ENCODE assay signal across 8 cellular contexts in the genomic region with DNA sequence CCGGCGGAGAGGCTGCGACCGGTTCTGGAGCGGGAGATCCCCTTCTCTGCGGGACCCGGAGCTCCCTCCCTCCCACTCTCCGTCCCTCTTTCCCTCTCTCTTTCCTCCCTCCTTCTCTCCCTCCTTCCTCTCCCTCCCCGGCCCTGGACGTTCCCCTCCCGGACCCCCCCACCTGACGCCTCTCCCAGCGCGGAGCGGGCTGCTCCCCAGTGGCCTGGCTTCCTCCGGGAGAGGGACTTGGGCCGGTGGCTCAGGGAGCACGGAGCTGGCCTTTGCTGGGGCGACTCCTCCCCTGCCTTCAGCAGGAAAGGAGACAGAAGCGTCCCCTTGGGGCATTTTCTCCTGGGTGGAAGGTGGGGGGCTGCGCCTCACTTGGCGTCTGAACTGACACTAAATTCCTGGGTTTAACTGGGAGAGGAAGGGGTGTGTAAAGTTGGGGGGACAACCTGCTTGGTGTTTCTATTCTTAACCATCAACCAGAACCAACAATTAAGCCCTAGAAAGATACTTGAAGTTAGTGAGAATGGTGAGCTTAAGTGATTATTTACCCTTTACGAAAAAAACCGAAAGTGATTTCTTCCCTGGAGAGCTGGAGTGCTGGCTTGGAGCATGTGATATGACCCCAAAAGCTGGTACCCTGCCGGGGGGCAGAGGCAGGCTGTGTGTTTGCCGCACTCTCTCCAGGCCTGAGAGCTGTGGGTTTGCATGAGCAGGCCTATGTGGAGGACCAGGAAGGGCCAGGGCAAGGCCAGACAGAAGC. TPM values are rescaled to one million over a fixed set of nuclear protein-coding genes. Genes with fewer than 3 reads are reported as not detected.
DNase-seq lines count a peak whose midpoint lies in the region; ATAC-seq and TF ChIP-seq lines count a peak whose summit lies in the region.

No MANE protein-coding gene starts in this region.

- POLR2A ChIA-PET in activated CD8-positive, alpha-beta T cell treated with anti-CD3 and anti-CD28 coated beads for 36 hours (lab: Charles Lee) = interaction anchor here (1.1 to 1.7 kb wide), 2 partner anchors 11 to 14 kb away, joined by 3 to 5 read pairs; no protein-coding TSS in a partner anchor

- no peaks in the 10 kb centered on the region for H3K36me3 ChIP-seq in iPS-20b (ENCODE audit: insufficient read depth, low read depth, low read length)
- no peaks in the 10 kb centered on the region for H3K36me3 ChIP-seq in suprapubic skin

- H3K4me3 ChIP-seq in iPS-20b (ENCODE audit: low read length) (peak overlapping the region; percentile 75), suprapubic skin (peak overlapping the region; percentile 65)

- TF ChIP-seq POLR2A in suprapubic skin (IDR thresholded peaks at IDR 0.05) = no peak

- no peak overlapping the region for H3K27ac Mint-ChIP-seq in activated CD4-positive, alpha-beta T cell treated with anti-CD3 and anti-CD28 coated beads, Interleukin-2, amount 10 ng/mL, durations not matched to agents 24 days and 14 days
- no peak overlapping the region for H3K27ac Mint-ChIP-seq in activated CD8-positive, alpha-beta T cell treated with anti-CD3 and anti-CD28 coated beads for 36 hours

- intact Hi-C loops in activated CD4-positive, alpha-beta T cell treated with anti-CD3 and anti-CD28 coated beads, Interleukin-2, amount 10 ng/mL, durations not matched to agents 24 days and 14 days (cut with micrococcal nuclease) = loop anchor here (1.0 kb wide), 1 partner anchor 13 kb away; the partner anchor contains the start of gene FANCA
- intact Hi-C loops in activated CD8-positive, alpha-beta T cell treated with anti-CD3 and anti-CD28 coated beads for 36 hours (cut with micrococcal nuclease) = no loop called here

- no peak for ATAC-seq in activated CD8-positive, alpha-beta T cell treated with anti-CD3 and anti-CD28 coated beads for 36 hours

- CTCF ChIA-PET in activated CD8-positive, alpha-beta T cell treated with anti-CD3 and anti-CD28 coated beads for 36 hours (lab: Charles Lee) = interaction anchor here (1.0 to 1.4 kb wide), 2 partner anchors 31 to 123 kb away, joined by 4 to 5 read pairs; no protein-coding TSS in a partner anchor

- H3K4me1 ChIP-seq in iPS-20b (ENCODE audit: insufficient read depth, low read length) (peaks cover 5% of the 10 kb centered on the region; the same call in 1 of the 2 replicates), suprapubic skin (peaks cover 19% of the 10 kb centered on the region)

- no peak for TF ChIP-seq EP300 in suprapubic skin (IDR thresholded peaks at IDR 0.05)

- H3K27me3 ChIP-seq in iPS-20b (ENCODE audit: insufficient read depth, low read length) = no peaks in the 10 kb centered on the region; the same call in 1 of the 2 replicates
- no peaks in the 10 kb centered on the region for H3K27me3 ChIP-seq in suprapubic skin

- H3K9me3 Mint-ChIP-seq in activated CD4-positive, alpha-beta T cell treated with anti-CD3 and anti-CD28 coated beads, Interleukin-2, amount 10 ng/mL, durations not matched to agents 24 days and 14 days = no peaks in the 10 kb centered on the region
- no peaks in the 10 kb centered on the region for H3K9me3 Mint-ChIP-seq in activated CD8-positive, alpha-beta T cell treated with anti-CD3 and anti-CD28 coated beads for 36 hours

- peak overlapping the region; percentile 59 for H3K4me3 Mint-ChIP-seq in activated CD4-positive, alpha-beta T cell treated with anti-CD3 and anti-CD28 coated beads, Interleukin-2, amount 10 ng/mL, durations not matched to agents 24 days and 14 days
- peak overlapping the region; percentile 22 for H3K4me3 Mint-ChIP-seq in activated CD8-positive, alpha-beta T cell treated with anti-CD3 and anti-CD28 coated beads for 36 hours

- peak overlapping the region; percentile 63 for H3K9ac ChIP-seq in iPS-20b (ENCODE audit: low read depth, low read length)

- H3K27ac ChIP-seq in iPS-20b (ENCODE audit: low read length) (no peak overlapping the region), suprapubic skin (no peak overlapping the region)

- TF ChIP-seq CTCF in activated CD8-positive, alpha-beta T cell treated with anti-CD3 and anti-CD28 coated beads for 36 hours (IDR thresholded peaks at IDR 0.05) = no peak
- no peak for TF ChIP-seq CTCF in suprapubic skin (IDR thresholded peaks at IDR 0.05)

- H3K9me3 ChIP-seq in iPS-20b (ENCODE audit: insufficient read depth, low read depth, low read length) (no peaks in the 10 kb centered on the region), suprapubic skin (no peaks in the 10 kb centered on the region)

- peaks cover 19% of the 10 kb centered on the region for H3K27me3 Mint-ChIP-seq in activated CD4-positive, alpha-beta T cell treated with anti-CD3 and anti-CD28 coated beads, Interleukin-2, amount 10 ng/mL, durations not matched to agents 24 days and 14 days
- peaks cover 23% of the 10 kb centered on the region for H3K27me3 Mint-ChIP-seq in activated CD8-positive, alpha-beta T cell treated with anti-CD3 and anti-CD28 coated beads for 36 hours

- H3K36me3 Mint-ChIP-seq in activated CD4-positive, alpha-beta T cell treated with anti-CD3 and anti-CD28 coated beads, Interleukin-2, amount 10 ng/mL, durations not matched to agents 24 days and 14 days (ENCODE audit: low read depth) = no peaks in the 10 kb centered on the region
- H3K36me3 Mint-ChIP-seq in activated CD8-positive, alpha-beta T cell treated with anti-CD3 and anti-CD28 coated beads for 36 hours (ENCODE audit: low read depth) = no peaks in the 10 kb centered on the region

- WGBS in suprapubic skin = 20% methylated on average over 26 of the region's 26 CpGs

- DNase-seq in activated CD4-positive, alpha-beta T cell treated with anti-CD3 and anti-CD28 coated beads, Interleukin-2, amount 10 ng/mL, durations not matched to agents 24 days and 14 days = no peak
- DNase-seq in activated CD4-positive, alpha-beta T cell treated with anti-CD3 and anti-CD28 coated beads, Interleukin-2, amount 50 U/mL, for 4 hours = no peak
- DNase-seq in activated CD8-positive, alpha-beta T cell treated with anti-CD3 and anti-CD28 coated beads for 36 hours = no peak
- no peak for DNase-seq in suprapubic skin (ENCODE audit: low spot score in 2 of 2)
- DNase-seq in hippocampal formation (lab: John Stamatoyannopoulos, UW) = no peak
- DNase-seq in superior temporal gyrus (ENCODE audit: extremely low spot score) = no peak
- DNase-seq in NCI-H1436 (lab: John Stamatoyannopoulos, UW) = no peak

- H3K4me1 Mint-ChIP-seq in activated CD4-positive, alpha-beta T cell treated with anti-CD3 and anti-CD28 coated beads, Interleukin-2, amount 10 ng/mL, durations not matched to agents 24 days and 14 days = peaks cover 5% of the 10 kb centered on the region
- peaks cover 3% of the 10 kb centered on the region for H3K4me1 Mint-ChIP-seq in activated CD8-positive, alpha-beta T cell treated with anti-CD3 and anti-CD28 coated beads for 36 hours (ENCODE audit: low read depth)

RNA-seq across cellular contexts. Expression of gene SPIRE2, which starts 0.8 kb away (rescaled TPM):
- 1.9 and 2.0 TPM in 2 replicates for total RNA-seq in activated CD4-positive, alpha-beta T cell treated with anti-CD3 and anti-CD28 coated beads, Interleukin-2, amount 10 ng/mL, durations not matched to agents 24 days and 14 days
- total RNA-seq in activated CD8-positive, alpha-beta T cell treated with anti-CD3 and anti-CD28 coated beads for 36 hours = under 1 TPM; 0.27 to 0.29 TPM
- total RNA-seq in suprapubic skin = 1 to 10 TPM; 4.5 to 6.6 (median 5.5) TPM

RNA-seq across cellular contexts. Expression of gene FANCA, which starts 12.6 kb away (rescaled TPM):
- 226 and 237 TPM in 2 replicates for total RNA-seq in activated CD4-positive, alpha-beta T cell treated with anti-CD3 and anti-CD28 coated beads, Interleukin-2, amount 10 ng/mL, durations not matched to agents 24 days and 14 days
- total RNA-seq in activated CD8-positive, alpha-beta T cell treated with anti-CD3 and anti-CD28 coated beads for 36 hours = 100 to 1,000 TPM in 1 of 2 experiments, 10 to 100 TPM in 1; 95.5 to 100 TPM
- 10 to 100 TPM in 1 of 4 donors, 1 to 10 TPM in 3; 2.8 to 11.3 (median 8.1) TPM for total RNA-seq in suprapubic skin

RNA-seq across cellular contexts. Expression of gene TCF25, which starts 44.3 kb away (rescaled TPM):
- 192 and 194 TPM in 2 replicates for total RNA-seq in activated CD4-positive, alpha-beta T cell treated with anti-CD3 and anti-CD28 coated beads, Interleukin-2, amount 10 ng/mL, durations not matched to agents 24 days and 14 days
- total RNA-seq in activated CD8-positive, alpha-beta T cell treated with anti-CD3 and anti-CD28 coated beads for 36 hours = 100 to 1,000 TPM; 138 to 149 TPM
- 100 to 1,000 TPM; 166 to 260 (median 182) TPM for total RNA-seq in suprapubic skin

Comparison
In these comparisons a context has a peak if more than half of its experiments do, and no peak if none do; other contexts are left out.
1. RNA of gene FANCA, which starts 12.6 kb away (total RNA-seq): 226 to 237 TPM in activated CD4-positive, alpha-beta T cell treated with anti-CD3 and anti-CD28 coated beads, Interleukin-2, amount 10 ng/mL, durations not matched to agents 24 days and 14 days and 95.5 to 100 TPM in activated CD8-positive, alpha-beta T cell treated with anti-CD3 and anti-CD28 coated beads for 36 hours; 2.8 to 11.3 TPM in suprapubic skin; every median in the first group is over 4 times any median in the second.